ENCODE assay signal across 1 cellular context in genomic region chrX:123962794-123963373, GRCh38.
TF ChIP-seq lines count a peak whose summit lies in the region.

No MANE protein-coding gene starts in this region.

TF ChIP-seq in H1, 55 proteins besides CTCF, POLR2A, EP300 and RAD21:
- TF ChIP-seq HDAC2 (IDR thresholded peaks at IDR 0.05; ENCODE audit: borderline replicate concordance in 1 of 2, low read depth in 2 of 2, low read length in 2 of 2) (no peak), ZNF274 (IDR thresholded peaks at IDR 0.05; ENCODE audit: borderline replicate concordance, extremely low read depth, low read length) (no peak), JUND (IDR thresholded peaks at IDR 0.05; ENCODE audit: low read length) (0 out of 2 replicates have a peak, but pooled peaks have one; percentile 33), CREB1 (IDR thresholded peaks at IDR 0.05) (peak; percentile 62; the same call in 1 of the 2 replicates), BACH1 (IDR thresholded peaks at IDR 0.05; ENCODE audit: low read length) (no peak), SIRT6 (IDR thresholded peaks at IDR 0.05; ENCODE audit: low read length) (no peak), RNF2 (IDR thresholded peaks at IDR 0.05; ENCODE audit: borderline replicate concordance, low read depth, low read length, missing control alignments, poor library complexity, severe bottlenecking) (no peak), NANOG (IDR thresholded peaks at IDR 0.05; ENCODE audit: insufficient read depth, low read depth, low read length, poor library complexity, severe bottlenecking) (no peak), POLR2AphosphoS5 (IDR thresholded peaks at IDR 0.05; ENCODE audit: low read depth, low read length) (no peak; the same call in none of the 2 replicates), KDM1A (IDR thresholded peaks at IDR 0.05; ENCODE audit: borderline replicate concordance, low read length) (no peak), BRCA1 (IDR thresholded peaks at IDR 0.05; ENCODE audit: low read depth, low read length) (no peak), RBBP5 (IDR thresholded peaks at IDR 0.05; ENCODE audit: borderline replicate concordance, low read depth, low read length) (no peak), ASH2L (IDR thresholded peaks at IDR 0.05; ENCODE audit: low read length) (no peak), CBX5 (IDR thresholded peaks at IDR 0.05; ENCODE audit: low read depth, low read length) (no peak), PHF8 (conservative IDR thresholded peaks at IDR 0.05; ENCODE audit: low read depth, low read length) (no peak), SP1 (IDR thresholded peaks at IDR 0.05; ENCODE audit: low read depth, low read length) (no peak), GTF2F1 (IDR thresholded peaks at IDR 0.05; ENCODE audit: borderline replicate concordance, low read depth, low read length) (peak; percentile 34; the same call in 1 of the 2 replicates), RFX5 (IDR thresholded peaks at IDR 0.05; ENCODE audit: borderline replicate concordance, low read depth, low read length) (no peak; the same call in 1 of the 2 replicates), SRF (IDR thresholded peaks at IDR 0.05; ENCODE audit: low read depth, low read length) (no peak), MAFK (IDR thresholded peaks at IDR 0.05; ENCODE audit: low read depth, low read length) (no peak), YY1 (IDR thresholded peaks at IDR 0.05; ENCODE audit: low read depth, low read length) (no peak), SP4 (IDR thresholded peaks at IDR 0.05; ENCODE audit: low read length) (no peak), NRF1 (IDR thresholded peaks at IDR 0.05; ENCODE audit: low read depth, low read length) (no peak), ATF3 (IDR thresholded peaks at IDR 0.05; ENCODE audit: insufficient read depth, low read depth, low read length) (no peak), TEAD4 (IDR thresholded peaks at IDR 0.05; ENCODE audit: low read depth, low read length) (no peak), TAF1 (IDR thresholded peaks at IDR 0.05; ENCODE audit: low read depth, low read length) (peak; percentile 93), HDAC6 (IDR thresholded peaks at IDR 0.05; ENCODE audit: low read depth, low read length) (no peak), KDM5A (IDR thresholded peaks at IDR 0.05; ENCODE audit: low read length) (no peak), TAF7 (optimal IDR thresholded peaks at IDR 0.05; ENCODE audit: borderline replicate concordance, low read depth, low read length) (peak; percentile 74), EZH2 (IDR thresholded peaks at IDR 0.05; ENCODE audit: low read depth, low read length, severe bottlenecking) (no peak), CTBP2 (IDR thresholded peaks at IDR 0.05; ENCODE audit: borderline replicate concordance, insufficient read depth, insufficient read length, low read length) (no peak), BCL11A (IDR thresholded peaks at IDR 0.05; ENCODE audit: low read depth in 2 of 2, low read length in 2 of 2) (no peak), JUN (IDR thresholded peaks at IDR 0.05; ENCODE audit: low read depth, low read length) (no peak), TBP (IDR thresholded peaks at IDR 0.05; ENCODE audit: low read depth, low read length) (peak; percentile 82), KDM4A (IDR thresholded peaks at IDR 0.05; ENCODE audit: low read depth, low read length, severe bottlenecking) (no peak), CHD1 (IDR thresholded peaks at IDR 0.05; ENCODE audit: low read depth, low read length) (no peak)
- TF ChIP-seq, protein P1, sequence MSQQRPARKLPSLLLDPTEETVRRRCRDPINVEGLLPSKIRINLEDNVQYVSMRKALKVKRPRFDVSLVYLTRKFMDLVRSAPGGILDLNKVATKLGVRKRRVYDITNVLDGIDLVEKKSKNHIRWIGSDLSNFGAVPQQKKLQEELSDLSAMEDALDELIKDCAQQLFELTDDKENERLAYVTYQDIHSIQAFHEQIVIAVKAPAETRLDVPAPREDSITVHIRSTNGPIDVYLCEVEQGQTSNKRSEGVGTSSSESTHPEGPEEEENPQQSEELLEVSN (IDR thresholded peaks at IDR 0.05) = no peak
- TF ChIP-seq, protein P2, sequence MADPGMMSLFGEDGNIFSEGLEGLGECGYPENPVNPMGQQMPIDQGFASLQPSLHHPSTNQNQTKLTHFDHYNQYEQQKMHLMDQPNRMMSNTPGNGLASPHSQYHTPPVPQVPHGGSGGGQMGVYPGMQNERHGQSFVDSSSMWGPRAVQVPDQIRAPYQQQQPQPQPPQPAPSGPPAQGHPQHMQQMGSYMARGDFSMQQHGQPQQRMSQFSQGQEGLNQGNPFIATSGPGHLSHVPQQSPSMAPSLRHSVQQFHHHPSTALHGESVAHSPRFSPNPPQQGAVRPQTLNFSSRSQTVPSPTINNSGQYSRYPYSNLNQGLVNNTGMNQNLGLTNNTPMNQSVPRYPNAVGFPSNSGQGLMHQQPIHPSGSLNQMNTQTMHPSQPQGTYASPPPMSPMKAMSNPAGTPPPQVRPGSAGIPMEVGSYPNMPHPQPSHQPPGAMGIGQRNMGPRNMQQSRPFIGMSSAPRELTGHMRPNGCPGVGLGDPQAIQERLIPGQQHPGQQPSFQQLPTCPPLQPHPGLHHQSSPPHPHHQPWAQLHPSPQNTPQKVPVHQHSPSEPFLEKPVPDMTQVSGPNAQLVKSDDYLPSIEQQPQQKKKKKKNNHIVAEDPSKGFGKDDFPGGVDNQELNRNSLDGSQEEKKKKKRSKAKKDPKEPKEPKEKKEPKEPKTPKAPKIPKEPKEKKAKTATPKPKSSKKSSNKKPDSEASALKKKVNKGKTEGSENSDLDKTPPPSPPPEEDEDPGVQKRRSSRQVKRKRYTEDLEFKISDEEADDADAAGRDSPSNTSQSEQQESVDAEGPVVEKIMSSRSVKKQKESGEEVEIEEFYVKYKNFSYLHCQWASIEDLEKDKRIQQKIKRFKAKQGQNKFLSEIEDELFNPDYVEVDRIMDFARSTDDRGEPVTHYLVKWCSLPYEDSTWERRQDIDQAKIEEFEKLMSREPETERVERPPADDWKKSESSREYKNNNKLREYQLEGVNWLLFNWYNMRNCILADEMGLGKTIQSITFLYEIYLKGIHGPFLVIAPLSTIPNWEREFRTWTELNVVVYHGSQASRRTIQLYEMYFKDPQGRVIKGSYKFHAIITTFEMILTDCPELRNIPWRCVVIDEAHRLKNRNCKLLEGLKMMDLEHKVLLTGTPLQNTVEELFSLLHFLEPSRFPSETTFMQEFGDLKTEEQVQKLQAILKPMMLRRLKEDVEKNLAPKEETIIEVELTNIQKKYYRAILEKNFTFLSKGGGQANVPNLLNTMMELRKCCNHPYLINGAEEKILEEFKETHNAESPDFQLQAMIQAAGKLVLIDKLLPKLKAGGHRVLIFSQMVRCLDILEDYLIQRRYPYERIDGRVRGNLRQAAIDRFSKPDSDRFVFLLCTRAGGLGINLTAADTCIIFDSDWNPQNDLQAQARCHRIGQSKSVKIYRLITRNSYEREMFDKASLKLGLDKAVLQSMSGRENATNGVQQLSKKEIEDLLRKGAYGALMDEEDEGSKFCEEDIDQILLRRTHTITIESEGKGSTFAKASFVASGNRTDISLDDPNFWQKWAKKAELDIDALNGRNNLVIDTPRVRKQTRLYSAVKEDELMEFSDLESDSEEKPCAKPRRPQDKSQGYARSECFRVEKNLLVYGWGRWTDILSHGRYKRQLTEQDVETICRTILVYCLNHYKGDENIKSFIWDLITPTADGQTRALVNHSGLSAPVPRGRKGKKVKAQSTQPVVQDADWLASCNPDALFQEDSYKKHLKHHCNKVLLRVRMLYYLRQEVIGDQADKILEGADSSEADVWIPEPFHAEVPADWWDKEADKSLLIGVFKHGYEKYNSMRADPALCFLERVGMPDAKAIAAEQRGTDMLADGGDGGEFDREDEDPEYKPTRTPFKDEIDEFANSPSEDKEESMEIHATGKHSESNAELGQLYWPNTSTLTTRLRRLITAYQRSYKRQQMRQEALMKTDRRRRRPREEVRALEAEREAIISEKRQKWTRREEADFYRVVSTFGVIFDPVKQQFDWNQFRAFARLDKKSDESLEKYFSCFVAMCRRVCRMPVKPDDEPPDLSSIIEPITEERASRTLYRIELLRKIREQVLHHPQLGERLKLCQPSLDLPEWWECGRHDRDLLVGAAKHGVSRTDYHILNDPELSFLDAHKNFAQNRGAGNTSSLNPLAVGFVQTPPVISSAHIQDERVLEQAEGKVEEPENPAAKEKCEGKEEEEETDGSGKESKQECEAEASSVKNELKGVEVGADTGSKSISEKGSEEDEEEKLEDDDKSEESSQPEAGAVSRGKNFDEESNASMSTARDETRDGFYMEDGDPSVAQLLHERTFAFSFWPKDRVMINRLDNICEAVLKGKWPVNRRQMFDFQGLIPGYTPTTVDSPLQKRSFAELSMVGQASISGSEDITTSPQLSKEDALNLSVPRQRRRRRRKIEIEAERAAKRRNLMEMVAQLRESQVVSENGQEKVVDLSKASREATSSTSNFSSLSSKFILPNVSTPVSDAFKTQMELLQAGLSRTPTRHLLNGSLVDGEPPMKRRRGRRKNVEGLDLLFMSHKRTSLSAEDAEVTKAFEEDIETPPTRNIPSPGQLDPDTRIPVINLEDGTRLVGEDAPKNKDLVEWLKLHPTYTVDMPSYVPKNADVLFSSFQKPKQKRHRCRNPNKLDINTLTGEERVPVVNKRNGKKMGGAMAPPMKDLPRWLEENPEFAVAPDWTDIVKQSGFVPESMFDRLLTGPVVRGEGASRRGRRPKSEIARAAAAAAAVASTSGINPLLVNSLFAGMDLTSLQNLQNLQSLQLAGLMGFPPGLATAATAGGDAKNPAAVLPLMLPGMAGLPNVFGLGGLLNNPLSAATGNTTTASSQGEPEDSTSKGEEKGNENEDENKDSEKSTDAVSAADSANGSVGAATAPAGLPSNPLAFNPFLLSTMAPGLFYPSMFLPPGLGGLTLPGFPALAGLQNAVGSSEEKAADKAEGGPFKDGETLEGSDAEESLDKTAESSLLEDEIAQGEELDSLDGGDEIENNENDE (IDR thresholded peaks at IDR 0.05; ENCODE audit: insufficient replicate concordance, low read length) = no peak
